In the genomic region with DNA sequence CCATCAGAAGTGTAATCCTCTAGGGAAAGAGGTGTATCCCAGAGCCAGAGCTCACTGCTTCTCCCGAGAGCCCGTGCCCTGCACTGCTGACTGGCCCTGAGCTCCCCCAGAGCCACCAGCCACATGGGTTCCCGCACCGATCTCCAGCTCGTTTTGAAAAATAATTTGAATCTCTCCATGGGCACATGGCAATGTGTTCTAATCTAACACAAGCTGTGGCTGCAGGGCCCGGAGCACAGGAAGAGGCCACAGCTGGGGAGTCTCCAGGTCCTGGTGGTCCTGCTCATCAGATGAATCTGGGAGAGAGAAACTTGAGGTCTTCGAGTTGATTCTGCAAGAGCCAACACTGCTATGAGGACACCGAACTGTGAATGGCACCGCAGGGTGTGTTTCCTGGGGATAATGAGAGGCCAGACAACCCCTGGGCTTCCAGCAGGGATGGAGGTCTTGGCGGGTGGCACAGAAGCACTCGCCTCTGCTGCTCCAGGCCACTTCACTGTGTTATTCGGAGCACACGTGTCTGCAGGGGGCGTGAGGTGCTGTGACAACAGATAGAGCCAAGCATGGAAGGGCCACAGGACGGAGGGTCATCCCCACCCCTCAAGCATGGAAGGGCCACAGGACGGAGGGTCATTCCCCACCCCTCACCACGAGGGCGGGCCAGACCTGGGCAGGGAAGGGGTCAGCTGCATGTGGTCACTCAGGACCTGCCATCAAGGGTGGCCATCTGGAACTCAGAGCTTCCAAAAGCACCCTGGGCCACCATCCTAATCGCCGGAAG, we compare ENCODE assay signal across 18 cellular contexts.
A peak's percentile ranks its signal among the peaks of the same experiment; 100 is the strongest.
DNase-seq lines count a peak whose midpoint lies in the region; ATAC-seq and TF ChIP-seq lines count a peak whose summit lies in the region.
"Had no signal": no experiment of that assay in that cellular context is flagged by ENCODE, and none has a peak within 500 bp of the region (broad histone marks: within the 10 kb centered on the region; RNA-seq: fewer than 3 reads in every experiment).

No MANE protein-coding gene starts in this region.

- H3K27me3 ChIP-seq in stomach, result peaks cover 0 to 21% (median 0%) of the 10 kb centered on the region in 3 donors
- H3K27me3 ChIP-seq: foreskin keratinocyte, Peyer's patch, transverse colon had no signal

- peaks cover 0 to 18% (median 8%) of the 10 kb centered on the region in 4 donors for H3K4me1 ChIP-seq in stomach
- H3K4me1 ChIP-seq: A549, foreskin keratinocyte had no signal

- no peaks in the 10 kb centered on the region for H3K36me3 Mint-ChIP-seq in mesothelial cell of epicardium

- intact Hi-C loops in stomach (cut with DNase I; ENCODE audit: low total_unique reads), result no loop called here

- H3K27ac Mint-ChIP-seq in mesothelial cell of epicardium, result no peak overlapping the region
- H3K27ac Mint-ChIP-seq: activated CD4-positive, alpha-beta T cell treated with anti-CD3 and anti-CD28 coated beads, Interleukin-2, amount 10 ng/mL, durations not matched to agents 7 days and 5 days had no signal

- no peak for TF ChIP-seq POLR2A in stomach (IDR thresholded peaks at IDR 0.05)

- ATAC-seq in GM18861 (IDR thresholded peaks at IDR 0.05; ENCODE audit: unreplicated experiment), result no peak
- ATAC-seq: A549, foreskin keratinocyte, left colon had no signal

- H3K9me3 Mint-ChIP-seq in mesothelial cell of epicardium, result peaks cover 3% of the 10 kb centered on the region
- H3K9me3 Mint-ChIP-seq: activated CD4-positive, alpha-beta T cell treated with anti-CD3 and anti-CD28 coated beads, Interleukin-2, amount 10 ng/mL, durations not matched to agents 7 days and 5 days had no signal

- TF ChIP-seq EP300 in stomach (IDR thresholded peaks at IDR 0.05), result no peak

- H3K4me3 ChIP-seq in stomach, result no peak overlapping the region
- H3K4me3 ChIP-seq: A549, Peyer's patch, transverse colon had no signal

- H3K36me3 ChIP-seq in stomach, result no peaks in the 10 kb centered on the region
- H3K36me3 ChIP-seq: Peyer's patch, transverse colon had no signal

- WGBS in stomach, 5 donors, result 75 to 85% (median 77%) methylated on average over 18 to 20 of the region's 20 CpGs

- no peaks in the 10 kb centered on the region for H3K9me3 ChIP-seq in stomach
- H3K9me3 ChIP-seq: A549, Peyer's patch, transverse colon had no signal

- H3K4me3 Mint-ChIP-seq in mesothelial cell of epicardium, result no peak overlapping the region
- H3K4me3 Mint-ChIP-seq: activated CD4-positive, alpha-beta T cell treated with anti-CD3 and anti-CD28 coated beads, Interleukin-2, amount 10 ng/mL, durations not matched to agents 7 days and 5 days had no signal

- DNase-seq in activated CD4-positive, CD25-positive, alpha-beta regulatory T cell treated with anti-CD3 and anti-CD28 coated beads, Interleukin-2, amount 50 U/mL, for 72 hours, result peak; percentile 23
- DNase-seq in activated CD4-positive, CD25-positive, alpha-beta regulatory T cell (lab: John Stamatoyannopoulos, UW), result no peak
- DNase-seq in activated CD8-positive, alpha-beta memory T cell treated with anti-CD3 and anti-CD28 coated beads, Interleukin-2, amount 50 U/mL, for 48 hours, result peak; percentile 28
- DNase-seq in mesothelial cell of epicardium (ENCODE audit: low spot score in 2 of 2, unreplicated experiment in 2 of 2), result peak; percentile 10 to 33
- peak; percentile 13 for DNase-seq in stomach
- DNase-seq in DMS79 (lab: John Stamatoyannopoulos, UW), result no peak
- DNase-seq in T-helper 2 cell, result no peak
- DNase-seq: activated CD4-positive, alpha-beta T cell treated with anti-CD3 and anti-CD28 coated beads, Interleukin-2, amount 10 ng/mL, durations not matched to agents 7 days and 5 days; amygdala; DMS79 treated with DMSO at 0.1 percent for 48 hours; foreskin keratinocyte; KBM-7; left colon; NCI-H1092; transverse colon had no signal

- peaks cover 20% of the 10 kb centered on the region for H3K4me1 Mint-ChIP-seq in mesothelial cell of epicardium
- H3K4me1 Mint-ChIP-seq: activated CD4-positive, alpha-beta T cell treated with anti-CD3 and anti-CD28 coated beads, Interleukin-2, amount 10 ng/mL, durations not matched to agents 7 days and 5 days had no signal

- no peak for TF ChIP-seq CTCF in mesothelial cell of epicardium (IDR thresholded peaks at IDR 0.05; ENCODE audit: unreplicated experiment)
- TF ChIP-seq CTCF in stomach (IDR thresholded peaks at IDR 0.05), result no peak

- H3K27me3 Mint-ChIP-seq in mesothelial cell of epicardium (ENCODE audit: low read depth), result peaks cover 13% of the 10 kb centered on the region
- H3K27me3 Mint-ChIP-seq: activated CD4-positive, alpha-beta T cell treated with anti-CD3 and anti-CD28 coated beads, Interleukin-2, amount 10 ng/mL, durations not matched to agents 7 days and 5 days had no signal

- no peak overlapping the region for H3K27ac ChIP-seq in stomach
- H3K27ac ChIP-seq: A549, foreskin keratinocyte, Peyer's patch, transverse colon had no signal

Comparison
In these comparisons a context has a peak if more than half of its experiments do, and no peak if none do; other contexts are left out.
1. DNase-seq: peak in activated CD4-positive, CD25-positive, alpha-beta regulatory T cell treated with anti-CD3 and anti-CD28 coated beads, Interleukin-2, amount 50 U/mL, for 72 hours (single experiment), activated CD8-positive, alpha-beta memory T cell treated with anti-CD3 and anti-CD28 coated beads, Interleukin-2, amount 50 U/mL, for 48 hours (single experiment), mesothelial cell of epicardium (2 of 2) and stomach (single experiment); none in activated CD4-positive, CD25-positive, alpha-beta regulatory T cell (0 of 4), DMS79 (single experiment) and T-helper 2 cell (0 of 5).